Comparison of ENCODE assay signal across 14 cellular contexts in genomic region chr5:50476549-50476948, GRCh38. TPM values are rescaled to one million over a fixed set of nuclear protein-coding genes. Genes with fewer than 3 reads are reported as not detected.
DNase-seq lines count a peak whose midpoint lies in the region; ATAC-seq and TF ChIP-seq lines count a peak whose summit lies in the region.
"Had no signal": no experiment of that assay in that cellular context is flagged by ENCODE, and none has a peak within 500 bp of the region (broad histone marks: within the 10 kb centered on the region; RNA-seq: fewer than 3 reads in every experiment).

No MANE protein-coding gene starts in this region.

- no peak overlapping the region for H3K4me3 Mint-ChIP-seq in osteocyte (ENCODE audit: unreplicated experiment)
- H3K4me3 Mint-ChIP-seq: activated B cell treated with CpG ODN at 0.5 μM for 24 hours; central memory CD8-positive, alpha-beta T cell; nephron had no signal

- TF ChIP-seq CTCF in MM.1S (IDR thresholded peaks at IDR 0.05; ENCODE audit: low read length) (no peak), osteocyte (IDR thresholded peaks at IDR 0.05) (no peak), tibial artery (IDR thresholded peaks at IDR 0.05) (no peak)

- H3K36me3 ChIP-seq in MM.1S (replicated peaks; ENCODE audit: insufficient read depth, low read length) (no peaks in the 10 kb centered on the region), tibial artery (no peaks in the 10 kb centered on the region)

- H4K20me1 ChIP-seq in MM.1S (ENCODE audit: insufficient read depth, low read length), result no peaks in the 10 kb centered on the region

- peaks cover 18% of the 10 kb centered on the region for H3K9me3 Mint-ChIP-seq in osteocyte (ENCODE audit: unreplicated experiment)
- H3K9me3 Mint-ChIP-seq: activated B cell treated with CpG ODN at 0.5 μM for 24 hours had no signal

- H3K9me3 ChIP-seq in MM.1S (replicated peaks; ENCODE audit: insufficient read depth, low read length), result no peaks in the 10 kb centered on the region
- peaks cover 0 to under 1% (median 0%) of the 10 kb centered on the region in 3 donors for H3K9me3 ChIP-seq in tibial artery

- no peaks in the 10 kb centered on the region for H3F3A ChIP-seq in MM.1S (ENCODE audit: insufficient read depth, low read length)

- H3K27ac Mint-ChIP-seq in osteocyte (ENCODE audit: unreplicated experiment), result no peak overlapping the region
- H3K27ac Mint-ChIP-seq: activated B cell treated with CpG ODN at 0.5 μM for 24 hours, nephron had no signal

- no peak overlapping the region for H2AFZ ChIP-seq in MM.1S (ENCODE audit: low read length)

- H3K9ac ChIP-seq in MM.1S (ENCODE audit: low read length), result no peak overlapping the region

- no peaks in the 10 kb centered on the region for H3K27me3 Mint-ChIP-seq in osteocyte (ENCODE audit: unreplicated experiment)
- H3K27me3 Mint-ChIP-seq: activated B cell treated with CpG ODN at 0.5 μM for 24 hours; central memory CD8-positive, alpha-beta T cell had no signal

- intact Hi-C loops in tibial artery (cut with DNase I; ENCODE audit: low total_unique reads), result no loop called here

- H3K4me3 ChIP-seq in MM.1S (ENCODE audit: low read length) (no peak overlapping the region), tibial artery (no peak overlapping the region)

- H3K27me3 ChIP-seq in MM.1S (replicated peaks; ENCODE audit: insufficient read depth, low read length) (no peaks in the 10 kb centered on the region), tibial artery (no peaks in the 10 kb centered on the region)

- no peaks in the 10 kb centered on the region for H3K79me2 ChIP-seq in MM.1S (ENCODE audit: low read length)

- H3K4me1 Mint-ChIP-seq in osteocyte (ENCODE audit: unreplicated experiment), result no peaks in the 10 kb centered on the region
- H3K4me1 Mint-ChIP-seq: nephron had no signal

- peak overlapping the region; percentile 34; the same call in 1 of the 2 replicates for H3K4me2 ChIP-seq in MM.1S (ENCODE audit: low read depth, low read length)

- H3K36me3 Mint-ChIP-seq in osteocyte (ENCODE audit: unreplicated experiment), result no peaks in the 10 kb centered on the region

- H3K27ac ChIP-seq in MM.1S (ENCODE audit: low read length) (no peak overlapping the region), tibial artery (no peak overlapping the region)

- ATAC-seq in GM18868 (IDR thresholded peaks at IDR 0.05; ENCODE audit: unreplicated experiment) (peak; percentile 76), GM21423 (IDR thresholded peaks at IDR 0.05; ENCODE audit: unreplicated experiment) (peak; percentile 99), HG03025 (IDR thresholded peaks at IDR 0.05; ENCODE audit: low FRiP score, unreplicated experiment) (peak; percentile 97)

- peak; percentile 63 for DNase-seq in MM.1S
- DNase-seq in osteocyte (ENCODE audit: extremely low spot score, unreplicated experiment), result no peak
- DNase-seq in SK-N-DZ (ENCODE audit: low spot score), result no peak
- no peak for DNase-seq in SHP77 treated with DMSO at 0.1 percent for 48 hours (lab: John Stamatoyannopoulos, UW)
- no peak for DNase-seq in tibial artery
- DNase-seq: activated B cell treated with CpG ODN at 0.5 μM for 24 hours, NCI-H1930, RPMI8226, small intestine had no signal

- peaks cover 11% of the 10 kb centered on the region for H3K4me1 ChIP-seq in MM.1S (ENCODE audit: low read length)
- H3K4me1 ChIP-seq in tibial artery, result no peaks in the 10 kb centered on the region

- H3K9me2 ChIP-seq in MM.1S (replicated peaks; ENCODE audit: insufficient read depth, low read length), result no peaks in the 10 kb centered on the region

RNA-seq across cellular contexts. Expression of gene EMB, which starts 35.5 kb away (rescaled TPM):
- 3.3 and 3.7 TPM in 2 replicates for total RNA-seq in osteocyte
- 5.1 and 5.4 TPM in 2 replicates for polyA plus RNA-seq in SK-N-DZ (2014; cell fraction: cytosol; rRNA removed)
- 7.3 and 10.3 TPM in 2 replicates for polyA plus RNA-seq in SK-N-DZ (2014; cell fraction: nucleus; rRNA removed)
